Comparison of ENCODE assay signal across 8 cellular contexts in genomic region chr1:225427249-225428065, GRCh38. TPM values are rescaled to one million over a fixed set of nuclear protein-coding genes. Genes with fewer than 3 reads are reported as not detected.
A peak's percentile ranks its signal among the peaks of the same experiment; 100 is the strongest.
DNase-seq lines count a peak whose midpoint lies in the region; ATAC-seq and TF ChIP-seq lines count a peak whose summit lies in the region.

Gene LBR (minus strand): TSS chr1:225428038. CDS start chr1:225424075, 3,963 bp downstream.

- peak within 1 kb of the TSS; percentile 86 for H3K27ac ChIP-seq in SU-DHL-6 (ENCODE audit: low read depth, low read length)
- peak within 1 kb of the TSS; percentile 90 for H3K27ac ChIP-seq in duodenal mucosa (ENCODE audit: low read depth, low read length)
- H3K27ac ChIP-seq in lung (ENCODE audit: low read depth in 1 of 2, low read length in 1 of 2): peak within 1 kb of the TSS; percentile 84 to 92
- peak within 1 kb of the TSS; percentile 92 to 98 (median 96) for H3K27ac ChIP-seq in stomach

- H3K4me2 ChIP-seq in SU-DHL-6 (ENCODE audit: low read depth, low read length, poor library complexity, severe bottlenecking): peak within 1 kb of the TSS; percentile 95

- peaks cover 33% of the 10 kb centered on the region for H4K20me1 ChIP-seq in SU-DHL-6 (ENCODE audit: low read depth, low read length)

- H3K4me3 ChIP-seq in SU-DHL-6 (ENCODE audit: insufficient read depth, low read length, poor library complexity, severe bottlenecking): peak within 1 kb of the TSS; percentile 76
- H3K4me3 ChIP-seq in duodenal mucosa (ENCODE audit: low read depth in 1 of 2, low read length in 2 of 2): peak within 1 kb of the TSS; percentile 84 to 92
- peak within 1 kb of the TSS; percentile 91 for H3K4me3 ChIP-seq in lung
- H3K4me3 ChIP-seq in stomach: peak within 1 kb of the TSS; percentile 73 to 96 (median 78)

- ATAC-seq in GM18861 (IDR thresholded peaks at IDR 0.05; ENCODE audit: unreplicated experiment) (peak; percentile 24), HG03039 (IDR thresholded peaks at IDR 0.05; ENCODE audit: unreplicated experiment) (peak; percentile 9), lung (ENCODE audit: insufficient read depth, low FRiP score) (peak; percentile 3)

- H3K27me3 ChIP-seq in SU-DHL-6 (ENCODE audit: low read length): no peaks in the 10 kb centered on the region
- H3K27me3 ChIP-seq in duodenal mucosa (ENCODE audit: control insufficient read depth in 1 of 2, insufficient read depth in 2 of 2, low read length in 2 of 2): no peaks in the 10 kb centered on the region
- no peaks in the 10 kb centered on the region for H3K27me3 ChIP-seq in lung (ENCODE audit: control insufficient read depth, insufficient read depth)
- H3K27me3 ChIP-seq in stomach: no peaks in the 10 kb centered on the region

- peaks cover 42 to 47% of the 10 kb centered on the region in 2 donors for H3K4me1 ChIP-seq in duodenal mucosa (ENCODE audit: control insufficient read depth in 1 of 2, insufficient read depth in 2 of 2, low read length in 2 of 2)
- peaks cover 5 to 10% of the 10 kb centered on the region in 2 donors for H3K4me1 ChIP-seq in lung (ENCODE audit: control insufficient read depth in 2 of 2, insufficient read depth in 2 of 2, low read length in 2 of 2)
- peaks cover 34 to 53% (median 43%) of the 10 kb centered on the region in 4 donors for H3K4me1 ChIP-seq in stomach

- H3K36me3 ChIP-seq in SU-DHL-6 (ENCODE audit: low read length) (peaks cover 11% of the 10 kb centered on the region), duodenal mucosa (ENCODE audit: control insufficient read depth in 1 of 2, insufficient read depth in 2 of 2, low read length in 2 of 2) (no peaks in the 10 kb centered on the region), lung (ENCODE audit: control insufficient read depth in 2 of 2, insufficient read depth in 2 of 2, low read length in 2 of 2) (no peaks in the 10 kb centered on the region), stomach (no peaks in the 10 kb centered on the region)

- H3K9me3 ChIP-seq in SU-DHL-6 (ENCODE audit: insufficient read depth, low read length) (no peaks in the 10 kb centered on the region), duodenal mucosa (ENCODE audit: control insufficient read depth in 1 of 2, low read length in 2 of 2) (no peaks in the 10 kb centered on the region), lung (ENCODE audit: control insufficient read depth in 2 of 2, insufficient read depth in 1 of 2, low read length in 1 of 2) (peaks cover 0 to 2% of the 10 kb centered on the region in 2 donors), stomach (peaks cover 0 to 4% (median 0%) of the 10 kb centered on the region in 4 donors)

- DNase-seq in AG08395 (ENCODE audit: low spot score): peak; percentile 29
- DNase-seq in lung (ENCODE audit: low spot score): no peak
- DNase-seq in stomach: peak; percentile 44
- no peak for DNase-seq in epidermal melanocyte (ENCODE audit: insufficient read length, low spot score)

- TF ChIP-seq EP300 in stomach (IDR thresholded peaks at IDR 0.05): no peak

- H3K9me2 ChIP-seq in SU-DHL-6 (replicated peaks; ENCODE audit: insufficient read depth, low read length): no peaks in the 10 kb centered on the region

- TF ChIP-seq POLR2A in stomach (IDR thresholded peaks at IDR 0.05): no peak

- peaks cover 22% of the 10 kb centered on the region for H3F3A ChIP-seq in SU-DHL-6 (ENCODE audit: insufficient read depth)

- TF ChIP-seq CTCF in SU-DHL-6 (IDR thresholded peaks at IDR 0.05; ENCODE audit: insufficient read depth, low read length, poor library complexity, severe bottlenecking) (no peak), lung (IDR thresholded peaks at IDR 0.05; ENCODE audit: control extremely low read depth, extremely low read depth) (no peak), stomach (IDR thresholded peaks at IDR 0.05) (no peak)

- peak within 1 kb of the TSS; percentile 93 for H3K9ac ChIP-seq in SU-DHL-6 (ENCODE audit: low read length)
- H3K9ac ChIP-seq in duodenal mucosa (ENCODE audit: low read depth in 1 of 2, low read length in 2 of 2): peak within 1 kb of the TSS; percentile 90 to 99

- H2AFZ ChIP-seq in SU-DHL-6 (ENCODE audit: low read depth, low read length, severe bottlenecking): peak within 1 kb of the TSS; percentile 23

- 0% methylated on average over 68 to 93 of the region's 93 CpGs for WGBS in lung, 2 donors
- 0 to 1% (median 0%) methylated on average over 23 to 92 of the region's 93 CpGs for WGBS in stomach, 5 donors

- intact Hi-C loops in stomach (cut with DNase I; ENCODE audit: low total_unique reads): no loop called here

- peaks cover 54% of the 10 kb centered on the region for H3K79me2 ChIP-seq in SU-DHL-6 (ENCODE audit: insufficient read depth, low read length)

RNA-seq across cellular contexts. Expression of gene LBR, which starts in this region (rescaled TPM):
- total RNA-seq in lung: 10 to 100 TPM; 48.1 to 76.6 TPM
- 10 to 100 TPM; 16.2 to 36.1 TPM for polyA plus RNA-seq in lung
- 100 to 1,000 TPM in 2 of 5 donors, 10 to 100 TPM in 3; 47.8 to 159 (median 83.4) TPM for total RNA-seq in stomach
- 10 to 100 TPM in 1 of 3 donors, 1 to 10 TPM in 2; 6.9 to 25.5 (median 6.9) TPM for polyA plus RNA-seq in stomach

Comparison
In these comparisons a context has a peak if more than half of its experiments do, and no peak if none do; other contexts are left out.
1. DNase-seq: peak in AG08395 (single experiment) and stomach (single experiment); none in lung (single experiment) and epidermal melanocyte (single experiment).
2. Peak in every context shown above with its lines, with median percentiles within 50 percentile points of each other: ATAC-seq, H3K27ac ChIP-seq and H3K4me3 ChIP-seq.